Comparison of ENCODE assay signal across 28 cellular contexts in the genomic region with DNA sequence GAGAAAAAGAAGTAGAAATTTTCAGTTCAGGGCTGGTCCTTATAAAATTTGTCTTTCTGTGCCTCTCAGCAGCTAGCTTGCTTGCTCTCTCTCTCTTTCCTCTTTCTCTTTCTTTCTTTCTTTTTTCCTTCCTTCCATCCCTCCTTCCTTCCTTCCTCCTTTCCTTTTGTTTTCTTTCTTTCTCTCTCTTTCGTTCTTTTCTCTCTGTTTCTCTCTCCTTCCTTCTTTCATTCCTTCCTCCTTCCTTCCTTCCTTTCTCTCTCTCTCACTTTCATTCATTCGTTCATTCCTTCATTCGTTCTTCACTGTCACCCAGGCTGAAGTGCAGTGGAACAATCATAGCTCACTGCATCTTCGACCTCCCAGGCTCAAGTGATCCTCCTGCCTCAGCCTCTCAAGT.
DNase-seq lines count a peak whose midpoint lies in the region; ATAC-seq, FAIRE-seq and TF ChIP-seq lines count a peak whose summit lies in the region.
"Had no signal": no experiment of that assay in that cellular context is flagged by ENCODE, and none has a peak within 500 bp of the region (broad histone marks: within the 10 kb centered on the region; RNA-seq: fewer than 3 reads in every experiment).

No MANE protein-coding gene starts in this region.

- H3K9me1 ChIP-seq in K562 (ENCODE audit: control insufficient read depth, insufficient read depth, low read length): no peaks in the 10 kb centered on the region

- H3K9ac ChIP-seq in K562 (ENCODE audit: insufficient read depth in 1 of 2, low read depth in 2 of 2, low read length in 2 of 2): no peak overlapping the region
- H3K9ac ChIP-seq: BLaER1 treated with 17β-estradiol and CSF1 and Interleukin-3, amounts not matched to agents 10 nM and 100 nM had no signal

- peaks cover 25% of the 10 kb centered on the region for H3K27me3 Mint-ChIP-seq in activated naive CD4-positive, alpha-beta T cell treated with anti-CD3 and anti-CD28 coated beads, Interleukin-2, amount 50 U/mL, for 24 hours
- H3K27me3 Mint-ChIP-seq in T-helper 17 cell (peaks cover 47% of the 10 kb centered on the region), T-cell (peaks cover 18 to 27% of the 10 kb centered on the region in 2 donors)

- no peak overlapping the region for H3K4me2 ChIP-seq in K562 (ENCODE audit: insufficient read depth, low read length)
- H3K4me2 ChIP-seq: A549; BLaER1 treated with 17β-estradiol and CSF1 and Interleukin-3, amounts not matched to agents 10 nM and 100 nM had no signal

- TF ChIP-seq EP300 in K562 (IDR thresholded peaks at IDR 0.05; ENCODE audit: low read length) (no peak), suprapubic skin (IDR thresholded peaks at IDR 0.05) (no peak)

- ATAC-seq in T-helper 17 cell (no peak), K562 (no peak), T-cell (replicated peaks in 1 of 4) (no peak)
- ATAC-seq: A549; CD8-positive, alpha-beta T cell had no signal

- H3K27ac ChIP-seq in HEK293 (ENCODE audit: extremely low read depth, low read depth, low read length): no peak overlapping the region
- H3K27ac ChIP-seq in K562 (ENCODE audit: extremely low read depth, low read depth, low read length): no peak overlapping the region
- H3K27ac ChIP-seq in suprapubic skin: no peak overlapping the region
- H3K27ac ChIP-seq: 22Rv1; A549; BLaER1 treated with 17β-estradiol and CSF1 and Interleukin-3, amounts not matched to agents 10 nM and 100 nM; C4-2B had no signal

- H3K9me3 Mint-ChIP-seq in activated naive CD4-positive, alpha-beta T cell treated with anti-CD3 and anti-CD28 coated beads, Interleukin-2, amount 50 U/mL, for 24 hours: no peaks in the 10 kb centered on the region
- no peaks in the 10 kb centered on the region for H3K9me3 Mint-ChIP-seq in T-cell
- H3K9me3 Mint-ChIP-seq: CD4-positive, alpha-beta T cell; CD8-positive, alpha-beta T cell had no signal

- no peaks in the 10 kb centered on the region for H4K20me1 ChIP-seq in K562 (replicated peaks; ENCODE audit: control insufficient read depth, insufficient read depth, low read length)
- H4K20me1 ChIP-seq: BLaER1 treated with 17β-estradiol and CSF1 and Interleukin-3, amounts not matched to agents 10 nM and 100 nM had no signal

- peak overlapping the region; percentile 10 for H3K27ac Mint-ChIP-seq in activated naive CD4-positive, alpha-beta T cell treated with anti-CD3 and anti-CD28 coated beads, Interleukin-2, amount 50 U/mL, for 24 hours
- H3K27ac Mint-ChIP-seq in T-helper 17 cell (peak overlapping the region; percentile 22), T-cell (no peak overlapping the region)
- H3K27ac Mint-ChIP-seq: B cell; CD4-positive, alpha-beta T cell; CD8-positive, alpha-beta T cell had no signal

- H3K9me3 ChIP-seq in HEK293 (ENCODE audit: control insufficient read depth, insufficient read depth, low read depth, low read length) (no peaks in the 10 kb centered on the region), T-helper 17 cell (ENCODE audit: control insufficient read depth, low read length, poor library complexity, severe bottlenecking) (no peaks in the 10 kb centered on the region), K562 (replicated peaks; ENCODE audit: control insufficient read depth, insufficient read depth, low read depth, low read length) (no peaks in the 10 kb centered on the region), suprapubic skin (no peaks in the 10 kb centered on the region)
- H3K9me3 ChIP-seq: A549; BLaER1 treated with 17β-estradiol and CSF1 and Interleukin-3, amounts not matched to agents 10 nM and 100 nM; Caco-2 had no signal

- BruUV-seq in K562 (replicated peaks; lab: Mats Ljungman, UMichigan): no TSS peak

- H3K4me1 Mint-ChIP-seq in activated naive CD4-positive, alpha-beta T cell treated with anti-CD3 and anti-CD28 coated beads, Interleukin-2, amount 50 U/mL, for 24 hours: peaks cover under 1% of the 10 kb centered on the region
- H3K4me1 Mint-ChIP-seq in T-helper 17 cell: no peaks in the 10 kb centered on the region
- H3K4me1 Mint-ChIP-seq in T-cell: peaks cover 0 to under 1% (median under 1%) of the 10 kb centered on the region in 3 donors

- CTCF ChIA-PET in HEK293 (lab: Yijun Ruan, JAX): interaction anchor here (0.6 to 1.3 kb wide), 3 partner anchors 50 to 247 kb away, joined by 3 read pairs; no protein-coding TSS in a partner anchor
- CTCF ChIA-PET in K562 (lab: Yijun Ruan, JAX; ENCODE audit: low intra/inter-chr PET ratio): no interaction called here
- CTCF ChIA-PET in T-cell (lab: Charles Lee): no interaction called here

- H3K36me3 ChIP-seq in HEK293 (ENCODE audit: control insufficient read depth in 2 of 2, insufficient read depth in 1 of 2, low read length in 2 of 2) (no peaks in the 10 kb centered on the region), K562 (ENCODE audit: control insufficient read depth, insufficient read depth, low read length) (no peaks in the 10 kb centered on the region), suprapubic skin (no peaks in the 10 kb centered on the region)
- H3K36me3 ChIP-seq: BLaER1 treated with 17β-estradiol and CSF1 and Interleukin-3, amounts not matched to agents 10 nM and 100 nM had no signal

- no peak for DNase-seq in activated naive CD4-positive, alpha-beta T cell treated with Interleukin-2 at 50 U/mL for 16 hours
- DNase-seq in T-helper 17 cell: no peak
- no peak for DNase-seq in K562 (ENCODE audit: extremely low read depth in 1 of 4, low spot score in 3 of 4)
- no peak for DNase-seq in T-cell
- no peak for DNase-seq in suprapubic skin (ENCODE audit: low spot score in 2 of 2)
- no peak for DNase-seq in stimulated activated CD4-positive, alpha-beta T cell treated with anti-CD3 and anti-CD28 coated beads, Interleukin-2, amount 100 ng/mL, for 48 hours
- DNase-seq: AML-193; Caco-2; Calu3; CD4-positive, alpha-beta T cell; CD8-positive, alpha-beta T cell; DMS 273 treated with DMSO at 0.1 percent for 48 hours; DMS153; DMS53; DMS79; DND-41; EL; GDM1 had no signal

- no peaks in the 10 kb centered on the region for H3K4me1 ChIP-seq in HEK293 (ENCODE audit: control insufficient read depth, insufficient read depth, low read length)
- H3K4me1 ChIP-seq in K562 (replicated peaks in 1 of 2; ENCODE audit: control insufficient read depth in 2 of 2, insufficient read depth in 2 of 2, low read length in 2 of 2): no peaks in the 10 kb centered on the region
- H3K4me1 ChIP-seq in suprapubic skin: no peaks in the 10 kb centered on the region
- H3K4me1 ChIP-seq: A549; BLaER1 treated with 17β-estradiol and CSF1 and Interleukin-3, amounts not matched to agents 10 nM and 100 nM; Caco-2 had no signal

- H3K36me3 Mint-ChIP-seq in activated naive CD4-positive, alpha-beta T cell treated with anti-CD3 and anti-CD28 coated beads, Interleukin-2, amount 50 U/mL, for 24 hours: no peaks in the 10 kb centered on the region
- no peaks in the 10 kb centered on the region for H3K36me3 Mint-ChIP-seq in T-helper 17 cell (ENCODE audit: low read depth)
- no peaks in the 10 kb centered on the region for H3K36me3 Mint-ChIP-seq in T-cell
- H3K36me3 Mint-ChIP-seq: CD8-positive, alpha-beta T cell had no signal

- H3K4me3 Mint-ChIP-seq in activated naive CD4-positive, alpha-beta T cell treated with anti-CD3 and anti-CD28 coated beads, Interleukin-2, amount 50 U/mL, for 24 hours: no peak overlapping the region
- no peak overlapping the region for H3K4me3 Mint-ChIP-seq in T-helper 17 cell
- no peak overlapping the region for H3K4me3 Mint-ChIP-seq in T-cell
- H3K4me3 Mint-ChIP-seq: B cell; CD4-positive, alpha-beta T cell; CD8-positive, alpha-beta T cell had no signal

- no peak overlapping the region for H2AFZ ChIP-seq in K562 (ENCODE audit: low read depth, low read length)

- WGBS in K562 (ENCODE audit: insufficient coverage, low coverage, missing lambda C conversion rate): 9% methylated on average over 1 of the region's 4 CpGs
- 82% methylated on average over 4 of the region's 4 CpGs for WGBS in suprapubic skin

- H3K27me3 ChIP-seq in K562 (ENCODE audit: control insufficient read depth in 2 of 2, insufficient read depth in 2 of 2, low read length in 2 of 2) (no peaks in the 10 kb centered on the region), suprapubic skin (no peaks in the 10 kb centered on the region)
- H3K27me3 ChIP-seq: BLaER1 treated with 17β-estradiol and CSF1 and Interleukin-3, amounts not matched to agents 10 nM and 100 nM had no signal

- no peak for TF ChIP-seq RAD21 in K562 (CRISPR knock-in tag; conservative IDR thresholded peaks at IDR 0.05 in 1 of 2, IDR thresholded peaks at IDR 0.05 in 1 of 2)

- H3K79me2 ChIP-seq in K562 (ENCODE audit: control insufficient read depth, insufficient read depth, low read length): no peaks in the 10 kb centered on the region

- in situ Hi-C loops in K562 (cut with MboI): no loop called here

- no peak for TF ChIP-seq POLR2A in K562 (conservative IDR thresholded peaks at IDR 0.05)
- no peak for TF ChIP-seq POLR2A in suprapubic skin (IDR thresholded peaks at IDR 0.05)

- intact Hi-C loops in K562 (cut with micrococcal nuclease): no loop called here

- no peak for TF ChIP-seq CTCF in HEK293 (tag by site-specific recombination; IDR thresholded peaks at IDR 0.05)
- TF ChIP-seq CTCF in K562 (IDR thresholded peaks at IDR 0.05 in 2 of 3, conservative IDR thresholded peaks at IDR 0.05 in 1 of 3; ENCODE audit: insufficient read depth in 2 of 3, low read depth in 1 of 3, low read length in 3 of 3): no peak
- no peak for TF ChIP-seq CTCF in suprapubic skin (IDR thresholded peaks at IDR 0.05)

- POLR2A ChIA-PET in HEK293 (lab: Yijun Ruan, JAX) (no interaction called here), K562 (lab: Yijun Ruan, JAX) (no interaction called here), T-cell (lab: Charles Lee) (no interaction called here)

- no peak for FAIRE-seq in K562 (lab: Jason Lieb, UNC)
- FAIRE-seq: A549, D721Med, GM12891, GM19239 had no signal

- no peak overlapping the region for H3K4me3 ChIP-seq in HEK293 (ENCODE audit: low read depth, low read length)
- H3K4me3 ChIP-seq in K562: no peak overlapping the region
- H3K4me3 ChIP-seq in suprapubic skin: no peak overlapping the region
- H3K4me3 ChIP-seq: A549; BLaER1 treated with 17β-estradiol and CSF1 and Interleukin-3, amounts not matched to agents 10 nM and 100 nM had no signal

TF ChIP-seq in HEK293, 187 proteins besides CTCF, POLR2A, EP300 and RAD21:
- TF ChIP-seq ZNF366 (tag by site-specific recombination; conservative IDR thresholded peaks at IDR 0.05) (peak; percentile 83), PRDM1 (tag by site-specific recombination; IDR thresholded peaks at IDR 0.05) (0 out of 2 replicates have a peak, but pooled peaks have one; percentile 24), ZEB2 (tag by site-specific recombination; IDR thresholded peaks at IDR 0.05) (no peak)

TF ChIP-seq in K562, 482 proteins besides CTCF, POLR2A, EP300 and RAD21 (continues in another document):
- TF ChIP-seq ZNF324 (CRISPR knock-in tag; IDR thresholded peaks at IDR 0.05): no peak
- no peak for TF ChIP-seq PPARD (CRISPR knock-in tag; IDR thresholded peaks at IDR 0.05)
- no peak for TF ChIP-seq ZNF184 (CRISPR knock-in tag; IDR thresholded peaks at IDR 0.05)
- TF ChIP-seq ZEB2 (IDR thresholded peaks at IDR 0.05): no peak

Comparison
In these comparisons a context has a peak if more than half of its experiments do, and no peak if none do; other contexts are left out.
1. H3K27ac Mint-ChIP-seq: peak in activated naive CD4-positive, alpha-beta T cell treated with anti-CD3 and anti-CD28 coated beads, Interleukin-2, amount 50 U/mL, for 24 hours (single experiment) and T-helper 17 cell (single experiment); none in T-cell (0 of 2).